Comparison of ENCODE assay signal across 1 cellular context in genomic region chr2:189440644-189440946, GRCh38.
TF ChIP-seq lines count a peak whose summit lies in the region.

No MANE protein-coding gene starts in this region.

TF ChIP-seq in HepG2, 621 proteins besides CTCF, POLR2A, EP300 and RAD21 (continued from another document):
- TF ChIP-seq ZBTB39 (CRISPR knock-in tag; IDR thresholded peaks at IDR 0.05) (no peak), NFATC3 (CRISPR knock-in tag; IDR thresholded peaks at IDR 0.05) (peak; percentile 71; the same call in 1 of the 2 replicates), YEATS2 (CRISPR knock-in tag; IDR thresholded peaks at IDR 0.05; ENCODE audit: borderline replicate concordance) (no peak), FOXO4 (CRISPR knock-in tag; conservative IDR thresholded peaks at IDR 0.05) (0 out of 2 replicates have a peak, but pooled peaks have one; percentile 40), ZNF232 (CRISPR knock-in tag; IDR thresholded peaks at IDR 0.05; ENCODE audit: borderline replicate concordance) (no peak), SP140L (CRISPR knock-in tag; IDR thresholded peaks at IDR 0.05; ENCODE audit: borderline replicate concordance) (no peak), ZNF646 (CRISPR knock-in tag; IDR thresholded peaks at IDR 0.05) (0 out of 2 replicates have a peak, but pooled peaks have one; percentile 24), ZNF670 (CRISPR knock-in tag; IDR thresholded peaks at IDR 0.05; ENCODE audit: borderline replicate concordance) (no peak), ZNF839 (CRISPR knock-in tag; IDR thresholded peaks at IDR 0.05; ENCODE audit: borderline replicate concordance) (no peak), ZKSCAN1 (IDR thresholded peaks at IDR 0.05; ENCODE audit: low read length) (no peak), SKI (IDR thresholded peaks at IDR 0.05; ENCODE audit: partially characterized antibody) (no peak)
